ENCODE assay signal across 21 cellular contexts in genomic region chr7:129394101-129394500, GRCh38. TPM values are rescaled to one million over a fixed set of nuclear protein-coding genes. Genes with fewer than 3 reads are reported as not detected.
DNase-seq lines count a peak whose midpoint lies in the region; ATAC-seq and TF ChIP-seq lines count a peak whose summit lies in the region.
"Had no signal": no experiment of that assay in that cellular context is flagged by ENCODE, and none has a peak within 500 bp of the region (broad histone marks: within the 10 kb centered on the region; RNA-seq: fewer than 3 reads in every experiment).

No MANE protein-coding gene starts in this region.

- no peak for TF ChIP-seq POLR2A in body of pancreas (IDR thresholded peaks at IDR 0.05)

- H3K9me3 ChIP-seq in HEK293 (ENCODE audit: control insufficient read depth, insufficient read depth, low read depth, low read length), result no peaks in the 10 kb centered on the region
- H3K9me3 ChIP-seq in body of pancreas, result no peaks in the 10 kb centered on the region
- H3K9me3 ChIP-seq in mucosa of descending colon, result no peaks in the 10 kb centered on the region
- H3K9me3 ChIP-seq in upper lobe of right lung, result no peaks in the 10 kb centered on the region
- no peaks in the 10 kb centered on the region for H3K9me3 ChIP-seq in mammary epithelial cell (replicated peaks; ENCODE audit: insufficient read depth, low read length)
- H3K9me3 ChIP-seq: SK-N-SH had no signal

- no peak overlapping the region for H3K27ac ChIP-seq in HEK293 (ENCODE audit: extremely low read depth, low read depth, low read length)
- no peak overlapping the region for H3K27ac ChIP-seq in body of pancreas
- no peak overlapping the region for H3K27ac ChIP-seq in upper lobe of right lung
- H3K27ac ChIP-seq in mammary epithelial cell (ENCODE audit: insufficient read depth, low read depth, low read length), result no peak overlapping the region
- H3K27ac ChIP-seq: KMS-11 had no signal

- H3K4me2 ChIP-seq in mammary epithelial cell (ENCODE audit: insufficient read depth, low read depth, low read length), result no peak overlapping the region
- H3K4me2 ChIP-seq: KMS-11, SK-N-SH had no signal

- DNase-seq in body of pancreas, result peak in 2 of 4 donors; percentile 12 to 19
- no peak for DNase-seq in mucosa of descending colon
- DNase-seq in stimulated activated effector memory CD8-positive, alpha-beta T cell treated with anti-CD3 and anti-CD28 coated beads, Interleukin-12 subunit alpha, Interleukin-12 subunit beta, amount 100 ng/mL, for 72 hours (ENCODE audit: low spot score in 2 of 2), result no peak
- no peak for DNase-seq in upper lobe of right lung
- DNase-seq in mammary epithelial cell, result no peak
- DNase-seq in NCI-H226, result no peak
- DNase-seq: CD4-positive, CD25-positive, alpha-beta regulatory T cell; COR-L47; DMS 273 treated with DMSO at 0.1 percent for 48 hours; DND-41; GOT3; HCEC 1CT; NCI-H1694; NCI-H2081; NCI-H2171; NCI-H526; OCI-M1; SIG-M5; SK-N-SH had no signal

- peaks cover 10% of the 10 kb centered on the region for H3K36me3 Mint-ChIP-seq in stimulated activated effector memory CD8-positive, alpha-beta T cell treated with anti-CD3 and anti-CD28 coated beads, Interleukin-12 subunit alpha, Interleukin-12 subunit beta, amount 100 ng/mL, for 72 hours

- CTCF ChIA-PET in HEK293 (lab: Yijun Ruan, JAX) (no interaction called here), mammary epithelial cell (lab: Charles Lee; ENCODE audit: low non-redundant PET) (no interaction called here)

- peak overlapping the region; percentile 63 for H3K27ac Mint-ChIP-seq in stimulated activated effector memory CD8-positive, alpha-beta T cell treated with anti-CD3 and anti-CD28 coated beads, Interleukin-12 subunit alpha, Interleukin-12 subunit beta, amount 100 ng/mL, for 72 hours

- H3K4me3 ChIP-seq in HEK293 (ENCODE audit: low read depth, low read length) (no peak overlapping the region), body of pancreas (no peak overlapping the region), mucosa of descending colon (no peak overlapping the region), upper lobe of right lung (no peak overlapping the region), mammary epithelial cell (replicated peaks in 1 of 3; ENCODE audit: insufficient read depth in 1 of 3, low read depth in 2 of 3, low read length in 3 of 3) (no peak overlapping the region)

- no peaks in the 10 kb centered on the region for H3K79me2 ChIP-seq in mammary epithelial cell (ENCODE audit: insufficient read depth, low read length)

- H3K9ac ChIP-seq in mammary epithelial cell (ENCODE audit: insufficient read depth, low read length), result no peak overlapping the region
- H3K9ac ChIP-seq: KMS-11, SK-N-SH had no signal

- POLR2A ChIA-PET in HEK293 (lab: Yijun Ruan, JAX), result no interaction called here

- H3K9me3 Mint-ChIP-seq in stimulated activated effector memory CD8-positive, alpha-beta T cell treated with anti-CD3 and anti-CD28 coated beads, Interleukin-12 subunit alpha, Interleukin-12 subunit beta, amount 100 ng/mL, for 72 hours, result no peaks in the 10 kb centered on the region
- H3K9me3 Mint-ChIP-seq: CD4-positive, CD25-positive, alpha-beta regulatory T cell had no signal

- ATAC-seq in body of pancreas (peak; percentile 27), mucosa of descending colon (peak; percentile 69), upper lobe of right lung (no peak)
- no peak for ATAC-seq in stimulated activated effector memory CD8-positive, alpha-beta T cell treated with anti-CD3 and anti-CD28 coated beads, Interleukin-12 subunit alpha, Interleukin-12 subunit beta, amount 100 ng/mL, for 72 hours

- WGBS in body of pancreas, 2 donors, result 63 to 76% methylated on average over 4 of the region's 4 CpGs
- WGBS in mammary epithelial cell (ENCODE audit: low coverage, missing lambda C conversion rate), result 98% methylated on average over 4 of the region's 4 CpGs

- BruUV-seq in mammary epithelial cell (replicated peaks; lab: Mats Ljungman, UMichigan), result no TSS peak

- no peak for TF ChIP-seq CTCF in HEK293 (tag by site-specific recombination; IDR thresholded peaks at IDR 0.05)
- no peak for TF ChIP-seq CTCF in body of pancreas (IDR thresholded peaks at IDR 0.05)
- no peak for TF ChIP-seq CTCF in mucosa of descending colon (IDR thresholded peaks at IDR 0.05)
- TF ChIP-seq CTCF in upper lobe of right lung (IDR thresholded peaks at IDR 0.05), result no peak
- TF ChIP-seq CTCF in mammary epithelial cell (conservative IDR thresholded peaks at IDR 0.05 in 1 of 2, IDR thresholded peaks at IDR 0.05 in 1 of 2; ENCODE audit: extremely low read depth in 1 of 2, insufficient read depth in 1 of 2, low read depth in 1 of 2, low read length in 2 of 2), result no peak

- no peaks in the 10 kb centered on the region for H3K27me3 ChIP-seq in body of pancreas
- H3K27me3 ChIP-seq in upper lobe of right lung, result no peaks in the 10 kb centered on the region
- H3K27me3 ChIP-seq in mammary epithelial cell (ENCODE audit: insufficient read depth, low read length), result no peaks in the 10 kb centered on the region

- no peaks in the 10 kb centered on the region for H4K20me1 ChIP-seq in mammary epithelial cell (ENCODE audit: insufficient read depth, low read length)

- H2AFZ ChIP-seq in mammary epithelial cell (ENCODE audit: low read depth, low read length), result no peak overlapping the region

- in situ Hi-C loops in mammary epithelial cell (cut with MboI; ENCODE audit: low sequenced_read_pairs in 2 of 2), result no loop called here

- intact Hi-C loops in body of pancreas (cut with DNase I) (no loop called here), mucosa of descending colon (cut with DNase I, micrococcal nuclease) (no loop called here), upper lobe of right lung (cut with DNase I) (no loop called here), mammary epithelial cell (cut with micrococcal nuclease) (no loop called here)

- H3K36me3 ChIP-seq in HEK293 (ENCODE audit: control insufficient read depth in 2 of 2, insufficient read depth in 1 of 2, low read length in 2 of 2) (peaks cover 0 to 3% of the 10 kb centered on the region in 2 experiments; a peak in 1 of 3 replicates), body of pancreas (replicated peaks in 1 of 2; ENCODE audit: insufficient read depth in 1 of 2, low read depth in 2 of 2) (peaks cover 0 to 2% of the 10 kb centered on the region in 2 donors), mucosa of descending colon (ENCODE audit: low read depth) (no peaks in the 10 kb centered on the region), upper lobe of right lung (peaks cover 45% of the 10 kb centered on the region), mammary epithelial cell (ENCODE audit: insufficient read depth, low read length) (peaks cover 2% of the 10 kb centered on the region)

- H3K4me3 Mint-ChIP-seq in stimulated activated effector memory CD8-positive, alpha-beta T cell treated with anti-CD3 and anti-CD28 coated beads, Interleukin-12 subunit alpha, Interleukin-12 subunit beta, amount 100 ng/mL, for 72 hours, result no peak overlapping the region
- H3K4me3 Mint-ChIP-seq: CD4-positive, CD25-positive, alpha-beta regulatory T cell had no signal

- dilution Hi-C loops in mammary epithelial cell (cut with HindIII; ENCODE audit: low sequenced_read_pairs), result no loop called here

- no peaks in the 10 kb centered on the region for H3K4me1 ChIP-seq in HEK293 (ENCODE audit: control insufficient read depth, insufficient read depth, low read length)
- H3K4me1 ChIP-seq in body of pancreas, result no peaks in the 10 kb centered on the region
- no peaks in the 10 kb centered on the region for H3K4me1 ChIP-seq in mucosa of descending colon (ENCODE audit: low read depth)
- H3K4me1 ChIP-seq in upper lobe of right lung, result no peaks in the 10 kb centered on the region
- no peaks in the 10 kb centered on the region for H3K4me1 ChIP-seq in mammary epithelial cell (ENCODE audit: insufficient read depth, low read length)

- H3K4me1 Mint-ChIP-seq in stimulated activated effector memory CD8-positive, alpha-beta T cell treated with anti-CD3 and anti-CD28 coated beads, Interleukin-12 subunit alpha, Interleukin-12 subunit beta, amount 100 ng/mL, for 72 hours, result no peaks in the 10 kb centered on the region
- H3K4me1 Mint-ChIP-seq: CD4-positive, CD25-positive, alpha-beta regulatory T cell had no signal

TF ChIP-seq in HEK293, 187 proteins besides CTCF, POLR2A, EP300 and RAD21:
- TF ChIP-seq SCRT2 (tag by site-specific recombination; IDR thresholded peaks at IDR 0.05), result 0 out of 2 replicates have a peak, but pooled peaks have one; percentile 38
- peak; percentile 18; the same call in 1 of the 2 replicates for TF ChIP-seq SCRT1 (tag by site-specific recombination; IDR thresholded peaks at IDR 0.05; ENCODE audit: borderline replicate concordance)
- no peak for TF ChIP-seq ATF2 (tag by site-specific recombination; IDR thresholded peaks at IDR 0.05; ENCODE audit: low read depth)
- 0 out of 2 replicates have a peak, but pooled peaks have one; percentile 21 for TF ChIP-seq ZNF335 (tag by site-specific recombination; conservative IDR thresholded peaks at IDR 0.05)

RNA-seq across cellular contexts. Expression of gene STRIP2, which starts 40.1 kb away (rescaled TPM):
- total RNA-seq in body of pancreas (under 1 TPM in 1 of 2 donors, not detected in 1; 0.26 TPM), mucosa of descending colon (1 to 10 TPM in 2 of 3 donors, under 1 TPM in 1; 0.09 to 1.3 (median 1.3) TPM), upper lobe of right lung (1.3 TPM), mammary epithelial cell (10 to 100 TPM in 1 of 2 donors, 1 to 10 TPM in 1; 5.2 to 12.5 TPM)
- 8.2 TPM for polyA plus RNA-seq in mammary epithelial cell
- polyA minus RNA-seq in mammary epithelial cell, result 26.6 TPM

Comparison
In these comparisons a context has a peak if more than half of its experiments do, and no peak if none do; other contexts are left out.
1. ATAC-seq: peak in body of pancreas (single experiment) and mucosa of descending colon (single experiment); none in stimulated activated effector memory CD8-positive, alpha-beta T cell treated with anti-CD3 and anti-CD28 coated beads, Interleukin-12 subunit alpha, Interleukin-12 subunit beta, amount 100 ng/mL, for 72 hours (single experiment) and upper lobe of right lung (single experiment).